ENCODE assay signal across 8 cellular contexts in the genomic region with DNA sequence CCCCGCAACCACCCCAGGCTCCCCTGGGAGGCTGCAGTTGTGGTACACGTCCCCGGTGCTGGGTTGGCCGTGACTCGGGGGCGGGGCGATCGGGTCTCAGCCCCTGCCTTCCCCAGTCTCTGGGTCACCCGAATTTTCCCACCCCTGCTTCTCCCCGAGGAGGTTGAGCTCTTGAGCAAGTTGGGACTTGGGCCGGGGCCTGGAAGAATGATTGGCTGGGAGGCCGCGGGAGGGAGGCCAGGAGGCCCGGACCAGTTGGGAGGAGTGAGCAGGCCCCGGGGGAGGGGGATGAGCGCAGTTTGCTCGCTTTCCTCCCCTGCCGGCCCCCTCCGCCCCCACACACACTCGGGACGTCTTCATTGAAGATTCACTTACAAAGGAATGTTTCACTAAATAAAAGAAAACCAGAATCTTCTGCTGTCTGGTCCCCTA. TPM values are rescaled to one million over a fixed set of nuclear protein-coding genes. Genes with fewer than 3 reads are reported as not detected.
DNase-seq lines count a peak whose midpoint lies in the region; ATAC-seq and TF ChIP-seq lines count a peak whose summit lies in the region.

No MANE protein-coding gene starts in this region.

- ATAC-seq in GM21367 (IDR thresholded peaks at IDR 0.05; ENCODE audit: unreplicated experiment), result no peak
- ATAC-seq in GM21390 (IDR thresholded peaks at IDR 0.05; ENCODE audit: unreplicated experiment), result no peak
- ATAC-seq in HG03354 (IDR thresholded peaks at IDR 0.05; ENCODE audit: poor library complexity, severe bottlenecking, unreplicated experiment), result no peak

- intact Hi-C loops in left ventricle myocardium inferior (cut with micrococcal nuclease) (no loop called here), posterior vena cava (cut with DNase I) (no loop called here)

- no peaks in the 10 kb centered on the region for H3K9me3 ChIP-seq in left ventricle myocardium inferior (replicated peaks)

- H3K27ac ChIP-seq in left ventricle myocardium inferior (replicated peaks), result peak overlapping the region; percentile 88

- H3K36me3 ChIP-seq in left ventricle myocardium inferior, result peaks cover 9% of the 10 kb centered on the region

- TF ChIP-seq CTCF in left ventricle myocardium inferior (IDR thresholded peaks at IDR 0.05; ENCODE audit: borderline replicate concordance), result no peak

- peaks cover 49% of the 10 kb centered on the region for H3K4me1 ChIP-seq in left ventricle myocardium inferior

- DNase-seq in GOT3 (lab: John Stamatoyannopoulos, UW) (peak; percentile 50), amniotic epithelial cell (ENCODE audit: low read depth) (peak; percentile 86), left ventricle myocardium inferior (peak; percentile 92), posterior vena cava (ENCODE audit: low spot score) (peak; percentile 98)
- DNase-seq in activated CD4-positive, CD25-positive, alpha-beta regulatory T cell (lab: John Stamatoyannopoulos, UW), result no peak

- peak overlapping the region; percentile 66 for H3K4me3 ChIP-seq in left ventricle myocardium inferior

- no peaks in the 10 kb centered on the region for H3K27me3 ChIP-seq in left ventricle myocardium inferior (ENCODE audit: low read depth)

RNA-seq across cellular contexts. Expression of gene HEXIM1, which starts 4.5 kb away (rescaled TPM):
- total RNA-seq in left ventricle myocardium inferior (28.8 TPM), posterior vena cava (10 to 100 TPM; 40.6 to 46.9 TPM)

RNA-seq across cellular contexts. Expression of gene ACBD4, which starts 8.3 kb away (rescaled TPM):
- total RNA-seq in left ventricle myocardium inferior (6.4 TPM), posterior vena cava (10 to 100 TPM; 10.8 to 12.9 TPM)

RNA-seq across cellular contexts. Expression of gene PLCD3, which starts 11.5 kb away (rescaled TPM):
- total RNA-seq in left ventricle myocardium inferior, result 146 TPM
- total RNA-seq in posterior vena cava, result 10 to 100 TPM; 69.3 to 74.2 TPM

RNA-seq across cellular contexts. Expression of gene HEXIM2, which starts 17.9 kb away (rescaled TPM):
- total RNA-seq in left ventricle myocardium inferior (7.0 TPM), posterior vena cava (1 to 10 TPM; 1.6 to 3.0 TPM)

Comparison
In these comparisons a context has a peak if more than half of its experiments do, and no peak if none do; other contexts are left out.
1. DNase-seq: peak in GOT3 (single experiment), amniotic epithelial cell (single experiment), left ventricle myocardium inferior (single experiment) and posterior vena cava (single experiment); none in activated CD4-positive, CD25-positive, alpha-beta regulatory T cell (0 of 4).